8 cellular contexts compared by ENCODE assay signal in the genomic region with DNA sequence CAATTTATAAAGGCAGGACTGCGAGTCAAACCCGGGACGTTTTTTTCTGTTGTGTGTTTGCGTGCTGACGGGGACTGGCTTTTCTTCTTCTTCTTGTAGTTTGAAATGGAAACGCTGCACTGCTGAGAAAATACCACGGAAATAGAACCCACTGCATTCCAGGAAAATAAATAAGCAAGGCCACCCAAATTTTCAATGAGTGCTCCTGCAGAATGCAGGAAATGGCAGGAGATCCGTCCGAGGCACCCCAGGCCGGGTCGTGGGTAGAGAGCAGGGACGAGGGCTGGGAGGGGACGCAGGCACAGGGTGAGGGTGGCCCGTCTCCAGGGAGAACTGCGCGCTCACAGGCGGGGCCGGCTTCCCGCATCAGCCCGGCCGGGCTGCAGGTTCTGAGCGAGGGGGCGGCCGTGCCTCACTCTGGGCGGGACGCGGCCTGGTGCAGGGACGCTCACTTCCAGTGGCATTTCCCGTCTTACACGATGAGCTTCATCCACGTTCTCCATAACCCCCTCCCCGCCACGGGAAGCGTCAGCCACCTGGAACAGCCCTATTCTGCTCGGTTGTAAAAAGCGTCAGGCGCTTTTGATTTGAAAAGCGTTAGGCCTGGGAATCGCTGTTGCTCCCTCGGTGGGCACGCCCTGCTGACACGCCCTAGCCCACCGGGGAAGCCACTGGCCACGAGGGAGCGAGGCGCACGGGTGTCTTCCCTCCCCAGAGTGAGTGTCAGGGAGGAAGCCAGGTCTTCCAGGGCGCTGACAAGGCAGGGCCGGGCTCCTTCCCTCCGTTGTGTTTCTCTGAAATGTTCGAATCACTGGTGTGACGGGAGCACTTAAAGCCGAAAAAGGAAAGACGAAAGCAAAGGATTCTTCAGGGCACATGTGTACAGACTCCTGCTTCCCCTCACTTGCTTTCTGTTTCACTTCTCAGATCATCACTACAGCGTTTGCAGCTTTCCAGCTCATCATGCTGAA. TPM values are rescaled to one million over a fixed set of nuclear protein-coding genes. Genes with fewer than 3 reads are reported as not detected.
A peak's percentile ranks its signal among the peaks of the same experiment; 100 is the strongest.
DNase-seq lines count a peak whose midpoint lies in the region; ATAC-seq, FAIRE-seq and TF ChIP-seq lines count a peak whose summit lies in the region.

No MANE protein-coding gene starts in this region.

- peaks cover 6% of the 10 kb centered on the region for H3K4me1 ChIP-seq in astrocyte (ENCODE audit: insufficient read depth, low read length)
- H3K4me1 ChIP-seq in hepatocyte (ENCODE audit: insufficient read depth) = peaks cover 3% of the 10 kb centered on the region

- TF ChIP-seq CTCF in astrocyte (IDR thresholded peaks at IDR 0.05; ENCODE audit: insufficient read depth, low read depth, low read length) (no peak), hepatocyte (IDR thresholded peaks at IDR 0.05; ENCODE audit: poor library complexity) (no peak), retinal pigment epithelial cell (conservative IDR thresholded peaks at IDR 0.05; ENCODE audit: low read depth, low read length) (no peak)

- no peaks in the 10 kb centered on the region for H3K9me2 ChIP-seq in hepatocyte (replicated peaks; ENCODE audit: insufficient read depth)

- WGBS in hepatocyte (ENCODE audit: low lambda C conversion rate, missing lambda C conversion rate) = 4% methylated on average over 54 of the region's 55 CpGs

- FAIRE-seq in astrocyte (lab: Jason Lieb, UNC) = no peak

- H3K4me3 Mint-ChIP-seq in astrocyte (ENCODE audit: unreplicated experiment) = peak overlapping the region; percentile 83

- no peaks in the 10 kb centered on the region for H3K27me3 Mint-ChIP-seq in astrocyte (ENCODE audit: low read depth, unreplicated experiment)

- DNase-seq in CD1c-positive myeloid dendritic cell (ENCODE audit: extremely low spot score) = peak; percentile 62
- peak; percentile 60 for DNase-seq in SW480 (ENCODE audit: low spot score)
- DNase-seq in astrocyte (ENCODE audit: low read depth) = peak; percentile 57
- peak; percentile 62 for DNase-seq in hepatocyte (ENCODE audit: low spot score)
- DNase-seq in retinal pigment epithelial cell (ENCODE audit: low read depth) = no peak
- DNase-seq in SKM-1 treated with dmso at 0.1 percent for 144 hours (lab: John Stamatoyannopoulos, UW; ENCODE audit: unreplicated experiment) = no peak

- H3K4me1 Mint-ChIP-seq in astrocyte (ENCODE audit: low read depth, unreplicated experiment) = peaks cover 32% of the 10 kb centered on the region

- H3K36me3 ChIP-seq in astrocyte (ENCODE audit: insufficient read depth, low read length) = no peaks in the 10 kb centered on the region
- no peaks in the 10 kb centered on the region for H3K36me3 ChIP-seq in hepatocyte (replicated peaks; ENCODE audit: insufficient read depth, low read depth)

- H3K27me3 ChIP-seq in astrocyte (ENCODE audit: insufficient read depth, low read length) (peaks cover 1% of the 10 kb centered on the region), hepatocyte (peaks cover 8% of the 10 kb centered on the region)

- H3K36me3 Mint-ChIP-seq in astrocyte (ENCODE audit: low read depth, unreplicated experiment) = no peaks in the 10 kb centered on the region

- peak overlapping the region; percentile 98 for H2AFZ ChIP-seq in astrocyte (ENCODE audit: low read depth, low read length)
- H2AFZ ChIP-seq in hepatocyte = peak overlapping the region; percentile 92

- H3K79me2 ChIP-seq in astrocyte (ENCODE audit: insufficient read depth, low read length) (no peaks in the 10 kb centered on the region), hepatocyte (peaks cover 3% of the 10 kb centered on the region)

- no peaks in the 10 kb centered on the region for H3K9me3 Mint-ChIP-seq in astrocyte (ENCODE audit: unreplicated experiment)

- H3K27ac ChIP-seq in astrocyte (ENCODE audit: low read depth, low read length) = peak overlapping the region; percentile 63
- H3K27ac ChIP-seq in hepatocyte = peak overlapping the region; percentile 95

- H3K4me3 ChIP-seq in astrocyte (ENCODE audit: insufficient read depth, low read depth, low read length) (peak overlapping the region; percentile 67), hepatocyte (peak overlapping the region; percentile 72), retinal pigment epithelial cell (ENCODE audit: low read length) (peak overlapping the region; percentile 58)

- peak overlapping the region; percentile 97 for H3K4me2 ChIP-seq in astrocyte (ENCODE audit: low read length)
- H3K4me2 ChIP-seq in hepatocyte = peak overlapping the region; percentile 97

- H3K9ac ChIP-seq in astrocyte (ENCODE audit: low read length) = peak overlapping the region; percentile 81

- H3K27ac Mint-ChIP-seq in astrocyte (ENCODE audit: unreplicated experiment) = peak overlapping the region; percentile 68

- ATAC-seq in GM19324 (IDR thresholded peaks at IDR 0.05; ENCODE audit: low FRiP score, unreplicated experiment) (peak; percentile 81), HG03457 (IDR thresholded peaks at IDR 0.05; ENCODE audit: unreplicated experiment) (peak; percentile 66)

- H4K20me1 ChIP-seq in astrocyte (ENCODE audit: insufficient read depth, low read length) (no peaks in the 10 kb centered on the region), hepatocyte (ENCODE audit: insufficient read depth, poor library complexity, severe bottlenecking) (no peaks in the 10 kb centered on the region)

- H3K9me3 ChIP-seq in astrocyte (ENCODE audit: insufficient read depth, low read depth, low read length) (no peaks in the 10 kb centered on the region), hepatocyte (ENCODE audit: low read depth) (no peaks in the 10 kb centered on the region)

RNA-seq across cellular contexts. Expression of a gene that starts 17.9 kb away (rescaled TPM):
- 44.4 and 49.7 TPM in 2 replicates for total RNA-seq in astrocyte
- 27.0 and 32.5 TPM in 2 replicates for total RNA-seq in hepatocyte
- polyA plus RNA-seq in hepatocyte = 15.4 and 16.9 TPM in 2 replicates

RNA-seq across cellular contexts. Expression of a gene that starts 54.0 kb away (rescaled TPM):
- 1.3 and 1.6 TPM in 2 replicates for total RNA-seq in astrocyte
- total RNA-seq in hepatocyte = 0.33 and 1.2 TPM in 2 replicates
- polyA plus RNA-seq in hepatocyte = 0.45 and 1.2 TPM in 2 replicates

Comparison
In these comparisons a context has a peak if more than half of its experiments do, and no peak if none do; other contexts are left out.
1. DNase-seq: peak in CD1c-positive myeloid dendritic cell (single experiment), SW480 (single experiment), astrocyte (single experiment) and hepatocyte (single experiment); none in retinal pigment epithelial cell (single experiment) and SKM-1 treated with dmso at 0.1 percent for 144 hours (single experiment).
2. Peak in every context shown above with its lines, with median percentiles within 50 percentile points of each other: H3K4me3 ChIP-seq.